ENCODE assay signal across 18 cellular contexts in the genomic region with DNA sequence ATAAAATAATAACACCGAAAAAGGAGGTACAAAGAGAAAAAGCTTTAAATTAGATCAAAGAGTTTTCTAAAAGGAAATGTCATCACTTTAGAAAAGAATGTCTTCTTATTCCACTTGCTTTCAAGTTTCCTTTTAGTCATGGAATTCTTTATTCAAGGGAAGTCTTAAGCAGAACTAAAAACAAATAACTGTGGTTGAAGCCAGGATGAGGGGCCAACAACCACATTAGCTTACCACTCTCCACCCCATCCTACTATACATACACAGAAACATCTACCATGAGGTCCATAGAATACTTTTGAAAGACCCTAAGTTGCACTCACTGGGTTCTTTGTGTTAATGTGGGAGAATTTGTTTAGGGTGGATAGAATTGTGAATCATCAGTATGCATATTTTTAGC.
"Had no signal": no experiment of that assay in that cellular context is flagged by ENCODE, and none has a peak within 500 bp of the region (broad histone marks: within the 10 kb centered on the region; RNA-seq: fewer than 3 reads in every experiment).

No MANE protein-coding gene starts in this region.

- H3K36me3 Mint-ChIP-seq: WTC11 had no signal

- DNase-seq: activated CD4-positive, alpha-beta T cell treated with anti-CD3 and anti-CD28 coated beads for 48 hours; activated CD8-positive, alpha-beta memory T cell treated with anti-CD3 and anti-CD28 coated beads, Interleukin-2, amount 50 U/mL, for 48 hours; activated CD8-positive, alpha-beta T cell treated with anti-CD3 and anti-CD28 coated beads, Interleukin-2, amount 10 ng/mL, durations not matched to agents 7 days and 5 days; activated naive CD4-positive, alpha-beta T cell; brain microvascular endothelial cell; dorsolateral prefrontal cortex; esophagus squamous epithelium; hippocampal formation; mucosa of descending colon; natural killer cell; nucleus accumbens; stimulated activated CD4-positive, alpha-beta T cell treated with anti-CD3 and anti-CD28 coated beads, Interleukin-4, amount 100 ng/mL, for 1 hour; stimulated activated CD8-positive, alpha-beta memory T cell treated with anti-CD3 and anti-CD28 coated beads, Interleukin-4, amount 100 ng/mL, for 48 hours; stimulated activated naive CD8-positive, alpha-beta T cell treated with anti-CD3 and anti-CD28 coated beads, Interleukin-15, amount 100 ng/mL, for 72 hours; testis; upper lobe of right lung had no signal

- H3K27ac Mint-ChIP-seq: activated CD8-positive, alpha-beta T cell treated with anti-CD3 and anti-CD28 coated beads, Interleukin-2, amount 10 ng/mL, durations not matched to agents 7 days and 5 days; natural killer cell; stimulated activated naive CD8-positive, alpha-beta T cell treated with anti-CD3 and anti-CD28 coated beads, Interleukin-15, amount 100 ng/mL, for 72 hours; WTC11 had no signal

- H3K4me3 Mint-ChIP-seq: activated CD8-positive, alpha-beta T cell treated with anti-CD3 and anti-CD28 coated beads, Interleukin-2, amount 10 ng/mL, durations not matched to agents 7 days and 5 days; natural killer cell; stimulated activated naive CD8-positive, alpha-beta T cell treated with anti-CD3 and anti-CD28 coated beads, Interleukin-15, amount 100 ng/mL, for 72 hours; WTC11 had no signal

- H3K4me3 ChIP-seq: dorsolateral prefrontal cortex, esophagus squamous epithelium, mucosa of descending colon, prostate gland, testis, upper lobe of right lung had no signal

- H3K9me3 ChIP-seq: esophagus squamous epithelium, mucosa of descending colon, prostate gland, testis, upper lobe of right lung had no signal

- H3K27ac ChIP-seq: brain microvascular endothelial cell, dorsolateral prefrontal cortex, esophagus squamous epithelium, prostate gland, testis, upper lobe of right lung had no signal

- H3K4me1 Mint-ChIP-seq: natural killer cell; stimulated activated naive CD8-positive, alpha-beta T cell treated with anti-CD3 and anti-CD28 coated beads, Interleukin-15, amount 100 ng/mL, for 72 hours; WTC11 had no signal

- H3K27me3 ChIP-seq: brain microvascular endothelial cell, dorsolateral prefrontal cortex, esophagus squamous epithelium, testis, upper lobe of right lung had no signal

- H3K36me3 ChIP-seq: brain microvascular endothelial cell, esophagus squamous epithelium, prostate gland, upper lobe of right lung had no signal

- H3K27me3 Mint-ChIP-seq: stimulated activated naive CD8-positive, alpha-beta T cell treated with anti-CD3 and anti-CD28 coated beads, Interleukin-15, amount 100 ng/mL, for 72 hours had no signal
